In the genomic region with DNA sequence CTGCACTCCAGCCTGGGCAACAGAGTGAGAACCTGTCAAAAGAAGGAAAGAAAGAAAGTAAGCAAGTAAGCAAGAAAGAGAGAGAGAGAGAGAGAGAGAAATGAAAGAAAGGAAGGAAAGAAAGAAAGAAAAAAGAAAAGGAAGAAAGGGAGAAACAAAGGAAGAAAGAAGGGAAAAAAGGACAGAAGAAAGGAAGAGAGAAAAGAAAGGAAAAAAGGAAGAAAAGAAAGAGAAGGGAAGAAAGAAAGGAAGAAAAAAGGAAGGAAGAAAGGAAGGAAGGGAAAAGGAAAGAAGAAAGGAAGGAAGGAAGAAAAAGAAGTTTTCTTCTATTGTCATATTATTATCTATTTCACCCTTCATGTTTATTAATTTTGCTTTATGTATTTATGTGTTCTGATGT, we compare ENCODE assay signal across 25 cellular contexts.
DNase-seq lines count a peak whose midpoint lies in the region; ATAC-seq, FAIRE-seq and TF ChIP-seq lines count a peak whose summit lies in the region.
"Had no signal": no experiment of that assay in that cellular context is flagged by ENCODE, and none has a peak within 500 bp of the region (broad histone marks: within the 10 kb centered on the region; RNA-seq: fewer than 3 reads in every experiment).

No MANE protein-coding gene starts in this region.

- no peak overlapping the region for H3K27ac Mint-ChIP-seq in activated CD8-positive, alpha-beta T cell treated with anti-CD3 and anti-CD28 coated beads for 36 hours
- H3K27ac Mint-ChIP-seq in activated CD8-positive, alpha-beta T cell treated with anti-CD3 and anti-CD28 coated beads, Interleukin-2, amount 10 ng/mL, durations not matched to agents 7 days and 5 days, result no peak overlapping the region
- H3K27ac Mint-ChIP-seq: CD4-positive, alpha-beta T cell had no signal

- no TSS peak for BruUV-seq in mammary epithelial cell (replicated peaks; lab: Mats Ljungman, UMichigan)
- BruUV-seq in K562 (replicated peaks; lab: Mats Ljungman, UMichigan), result no TSS peak

- CTCF ChIA-PET in activated CD8-positive, alpha-beta T cell treated with anti-CD3 and anti-CD28 coated beads for 36 hours (lab: Charles Lee), result no interaction called here
- CTCF ChIA-PET in activated CD8-positive, alpha-beta T cell treated with anti-CD3 and anti-CD28 coated beads, Interleukin-2, amount 10 ng/mL, durations not matched to agents 7 days and 5 days (lab: Charles Lee), result no interaction called here
- CTCF ChIA-PET in mammary epithelial cell (lab: Charles Lee; ENCODE audit: low non-redundant PET), result no interaction called here
- CTCF ChIA-PET in K562 (lab: Yijun Ruan, JAX; ENCODE audit: low intra/inter-chr PET ratio), result no interaction called here

- intact Hi-C loops in activated CD8-positive, alpha-beta T cell treated with anti-CD3 and anti-CD28 coated beads for 36 hours (cut with micrococcal nuclease), result no loop called here
- intact Hi-C loops in mammary epithelial cell (cut with micrococcal nuclease) (no loop called here), breast epithelium (cut with DNase I; ENCODE audit: low total_unique reads) (no loop called here), K562 (cut with micrococcal nuclease) (no loop called here)

- ATAC-seq in activated CD8-positive, alpha-beta T cell treated with anti-CD3 and anti-CD28 coated beads for 36 hours, result no peak
- ATAC-seq in activated CD8-positive, alpha-beta T cell treated with anti-CD3 and anti-CD28 coated beads, Interleukin-2, amount 10 ng/mL, durations not matched to agents 7 days and 5 days, result no peak
- no peak for ATAC-seq in K562
- no peak for ATAC-seq in GM19463 (IDR thresholded peaks at IDR 0.05; ENCODE audit: unreplicated experiment)
- ATAC-seq in GM21390 (IDR thresholded peaks at IDR 0.05; ENCODE audit: unreplicated experiment), result no peak

- H3K4me1 ChIP-seq in mammary epithelial cell (ENCODE audit: insufficient read depth, low read length) (no peaks in the 10 kb centered on the region), breast epithelium (no peaks in the 10 kb centered on the region), K562 (replicated peaks in 1 of 2; ENCODE audit: control insufficient read depth in 2 of 2, insufficient read depth in 2 of 2, low read length in 2 of 2) (no peaks in the 10 kb centered on the region)
- H3K4me1 ChIP-seq: BE2C; BLaER1 treated with 17β-estradiol and CSF1 and Interleukin-3, amounts not matched to agents 10 nM and 100 nM had no signal

- POLR2A ChIA-PET in activated CD8-positive, alpha-beta T cell treated with anti-CD3 and anti-CD28 coated beads for 36 hours (lab: Charles Lee), result interaction anchor here (0.6 kb wide), 1 partner anchor 32 kb away, joined by 3 read pairs; no protein-coding TSS in a partner anchor
- POLR2A ChIA-PET in activated CD8-positive, alpha-beta T cell treated with anti-CD3 and anti-CD28 coated beads, Interleukin-2, amount 10 ng/mL, durations not matched to agents 7 days and 5 days (lab: Charles Lee), result no interaction called here
- POLR2A ChIA-PET in K562 (lab: Yijun Ruan, JAX), result no interaction called here

- H3K27ac ChIP-seq in mammary epithelial cell (ENCODE audit: insufficient read depth, low read depth, low read length) (no peak overlapping the region), breast epithelium (no peak overlapping the region), K562 (ENCODE audit: extremely low read depth, low read depth, low read length) (no peak overlapping the region)
- H3K27ac ChIP-seq: 22Rv1; BLaER1 treated with 17β-estradiol and CSF1 and Interleukin-3, amounts not matched to agents 10 nM and 100 nM; GM23248 had no signal

- no peaks in the 10 kb centered on the region for H3K9me1 ChIP-seq in K562 (ENCODE audit: control insufficient read depth, insufficient read depth, low read length)

- H3K9me3 ChIP-seq in mammary epithelial cell (replicated peaks; ENCODE audit: insufficient read depth, low read length), result no peaks in the 10 kb centered on the region
- H3K9me3 ChIP-seq in breast epithelium, result no peaks in the 10 kb centered on the region
- no peaks in the 10 kb centered on the region for H3K9me3 ChIP-seq in K562 (replicated peaks; ENCODE audit: control insufficient read depth, insufficient read depth, low read depth, low read length)
- H3K9me3 ChIP-seq: BE2C had no signal

- H3K9ac ChIP-seq in mammary epithelial cell (ENCODE audit: insufficient read depth, low read length) (no peak overlapping the region), K562 (ENCODE audit: insufficient read depth in 1 of 2, low read depth in 2 of 2, low read length in 2 of 2) (no peak overlapping the region)
- H3K9ac ChIP-seq: BLaER1 treated with 17β-estradiol and CSF1 and Interleukin-3, amounts not matched to agents 10 nM and 100 nM; GM23248 had no signal

- H4K20me1 ChIP-seq in mammary epithelial cell (ENCODE audit: insufficient read depth, low read length), result no peaks in the 10 kb centered on the region
- H4K20me1 ChIP-seq in K562 (replicated peaks; ENCODE audit: control insufficient read depth, insufficient read depth, low read length), result no peaks in the 10 kb centered on the region
- H4K20me1 ChIP-seq: BLaER1 treated with 17β-estradiol and CSF1 and Interleukin-3, amounts not matched to agents 10 nM and 100 nM had no signal

- no peaks in the 10 kb centered on the region for H3K36me3 Mint-ChIP-seq in activated CD8-positive, alpha-beta T cell treated with anti-CD3 and anti-CD28 coated beads for 36 hours (ENCODE audit: low read depth)
- no peaks in the 10 kb centered on the region for H3K36me3 Mint-ChIP-seq in activated CD8-positive, alpha-beta T cell treated with anti-CD3 and anti-CD28 coated beads, Interleukin-2, amount 10 ng/mL, durations not matched to agents 7 days and 5 days (ENCODE audit: low read depth)
- H3K36me3 Mint-ChIP-seq: CD14-positive monocyte had no signal

- TF ChIP-seq POLR2A in breast epithelium (IDR thresholded peaks at IDR 0.05) (no peak), K562 (conservative IDR thresholded peaks at IDR 0.05) (no peak)

- no peak overlapping the region for H3K4me3 ChIP-seq in mammary epithelial cell (replicated peaks in 1 of 3; ENCODE audit: insufficient read depth in 1 of 3, low read depth in 2 of 3, low read length in 3 of 3)
- no peak overlapping the region for H3K4me3 ChIP-seq in breast epithelium
- no peak overlapping the region for H3K4me3 ChIP-seq in K562
- H3K4me3 ChIP-seq: BLaER1 treated with 17β-estradiol and CSF1 and Interleukin-3, amounts not matched to agents 10 nM and 100 nM; GM23248 had no signal

- no peak for TF ChIP-seq EP300 in K562 (IDR thresholded peaks at IDR 0.05; ENCODE audit: low read length)

- TF ChIP-seq CTCF in activated CD8-positive, alpha-beta T cell treated with anti-CD3 and anti-CD28 coated beads for 36 hours (IDR thresholded peaks at IDR 0.05), result peak; percentile 30
- TF ChIP-seq CTCF in mammary epithelial cell (conservative IDR thresholded peaks at IDR 0.05 in 1 of 2, IDR thresholded peaks at IDR 0.05 in 1 of 2; ENCODE audit: extremely low read depth in 1 of 2, insufficient read depth in 1 of 2, low read depth in 1 of 2, low read length in 2 of 2) (no peak), breast epithelium (IDR thresholded peaks at IDR 0.05) (no peak), K562 (IDR thresholded peaks at IDR 0.05 in 2 of 3, conservative IDR thresholded peaks at IDR 0.05 in 1 of 3; ENCODE audit: insufficient read depth in 2 of 3, low read depth in 1 of 3, low read length in 3 of 3) (no peak)

- no peaks in the 10 kb centered on the region for H3K79me2 ChIP-seq in mammary epithelial cell (ENCODE audit: insufficient read depth, low read length)
- no peaks in the 10 kb centered on the region for H3K79me2 ChIP-seq in K562 (ENCODE audit: control insufficient read depth, insufficient read depth, low read length)

- H3K27me3 ChIP-seq in mammary epithelial cell (ENCODE audit: insufficient read depth, low read length) (no peaks in the 10 kb centered on the region), breast epithelium (no peaks in the 10 kb centered on the region), K562 (ENCODE audit: control insufficient read depth in 2 of 2, insufficient read depth in 2 of 2, low read length in 2 of 2) (no peaks in the 10 kb centered on the region)
- H3K27me3 ChIP-seq: BE2C; BLaER1 treated with 17β-estradiol and CSF1 and Interleukin-3, amounts not matched to agents 10 nM and 100 nM had no signal

- H2AFZ ChIP-seq in mammary epithelial cell (ENCODE audit: low read depth, low read length), result peak overlapping the region; percentile 47
- H2AFZ ChIP-seq in K562 (ENCODE audit: low read depth, low read length), result no peak overlapping the region
- H2AFZ ChIP-seq: GM23248 had no signal

- no peak for FAIRE-seq in K562 (lab: Jason Lieb, UNC)
- FAIRE-seq: A204.1, GM12891, GM18507, H1 had no signal

- H3K27me3 Mint-ChIP-seq in activated CD8-positive, alpha-beta T cell treated with anti-CD3 and anti-CD28 coated beads for 36 hours, result peaks cover 1% of the 10 kb centered on the region
- no peaks in the 10 kb centered on the region for H3K27me3 Mint-ChIP-seq in activated CD8-positive, alpha-beta T cell treated with anti-CD3 and anti-CD28 coated beads, Interleukin-2, amount 10 ng/mL, durations not matched to agents 7 days and 5 days (ENCODE audit: low read depth)

- no peak overlapping the region for H3K4me2 ChIP-seq in mammary epithelial cell (ENCODE audit: insufficient read depth, low read depth, low read length)
- H3K4me2 ChIP-seq in K562 (ENCODE audit: insufficient read depth, low read length), result no peak overlapping the region
- H3K4me2 ChIP-seq: BLaER1 treated with 17β-estradiol and CSF1 and Interleukin-3, amounts not matched to agents 10 nM and 100 nM had no signal

- TF ChIP-seq RAD21 in K562 (CRISPR knock-in tag; conservative IDR thresholded peaks at IDR 0.05 in 1 of 2, IDR thresholded peaks at IDR 0.05 in 1 of 2), result no peak

- H3K36me3 ChIP-seq in mammary epithelial cell (ENCODE audit: insufficient read depth, low read length) (no peaks in the 10 kb centered on the region), breast epithelium (no peaks in the 10 kb centered on the region), K562 (ENCODE audit: control insufficient read depth, insufficient read depth, low read length) (no peaks in the 10 kb centered on the region)
- H3K36me3 ChIP-seq: BE2C; BLaER1 treated with 17β-estradiol and CSF1 and Interleukin-3, amounts not matched to agents 10 nM and 100 nM had no signal

- H3K4me1 Mint-ChIP-seq in activated CD8-positive, alpha-beta T cell treated with anti-CD3 and anti-CD28 coated beads for 36 hours (ENCODE audit: low read depth), result no peaks in the 10 kb centered on the region
- H3K4me1 Mint-ChIP-seq in activated CD8-positive, alpha-beta T cell treated with anti-CD3 and anti-CD28 coated beads, Interleukin-2, amount 10 ng/mL, durations not matched to agents 7 days and 5 days (ENCODE audit: low read depth), result no peaks in the 10 kb centered on the region
- H3K4me1 Mint-ChIP-seq: CD14-positive monocyte had no signal

- in situ Hi-C loops in mammary epithelial cell (cut with MboI; ENCODE audit: low sequenced_read_pairs in 2 of 2), result no loop called here
- in situ Hi-C loops in K562 (cut with MboI), result no loop called here

- no peak overlapping the region for H3K4me3 Mint-ChIP-seq in activated CD8-positive, alpha-beta T cell treated with anti-CD3 and anti-CD28 coated beads for 36 hours
- no peak overlapping the region for H3K4me3 Mint-ChIP-seq in activated CD8-positive, alpha-beta T cell treated with anti-CD3 and anti-CD28 coated beads, Interleukin-2, amount 10 ng/mL, durations not matched to agents 7 days and 5 days
- H3K4me3 Mint-ChIP-seq: CD14-positive monocyte; CD4-positive, alpha-beta T cell had no signal

- dilution Hi-C loops in mammary epithelial cell (cut with HindIII; ENCODE audit: low sequenced_read_pairs), result no loop called here

- DNase-seq in activated CD8-positive, alpha-beta T cell treated with anti-CD3 and anti-CD28 coated beads for 36 hours, result no peak
- no peak for DNase-seq in activated CD8-positive, alpha-beta T cell treated with anti-CD3 and anti-CD28 coated beads, Interleukin-2, amount 10 ng/mL, durations not matched to agents 7 days and 5 days
- no peak for DNase-seq in mammary epithelial cell
- no peak for DNase-seq in breast epithelium (ENCODE audit: low spot score in 2 of 2)
- DNase-seq in K562 (ENCODE audit: extremely low read depth in 1 of 4, low spot score in 3 of 4), result no peak
- DNase-seq in NCI-H82 (lab: John Stamatoyannopoulos, UW), result no peak
- DNase-seq: BE2C; Calu3; CD4-positive, alpha-beta T cell; COR-L47; DMS53; DMS79 treated with DMSO at 0.1 percent for 48 hours; GF-D8; GM23248; H7; HCEC 1CT had no signal

- no peaks in the 10 kb centered on the region for H3K9me3 Mint-ChIP-seq in activated CD8-positive, alpha-beta T cell treated with anti-CD3 and anti-CD28 coated beads for 36 hours
- no peaks in the 10 kb centered on the region for H3K9me3 Mint-ChIP-seq in activated CD8-positive, alpha-beta T cell treated with anti-CD3 and anti-CD28 coated beads, Interleukin-2, amount 10 ng/mL, durations not matched to agents 7 days and 5 days (ENCODE audit: insufficient read depth)
